ENCODE assay signal across 17 cellular contexts in the genomic region with DNA sequence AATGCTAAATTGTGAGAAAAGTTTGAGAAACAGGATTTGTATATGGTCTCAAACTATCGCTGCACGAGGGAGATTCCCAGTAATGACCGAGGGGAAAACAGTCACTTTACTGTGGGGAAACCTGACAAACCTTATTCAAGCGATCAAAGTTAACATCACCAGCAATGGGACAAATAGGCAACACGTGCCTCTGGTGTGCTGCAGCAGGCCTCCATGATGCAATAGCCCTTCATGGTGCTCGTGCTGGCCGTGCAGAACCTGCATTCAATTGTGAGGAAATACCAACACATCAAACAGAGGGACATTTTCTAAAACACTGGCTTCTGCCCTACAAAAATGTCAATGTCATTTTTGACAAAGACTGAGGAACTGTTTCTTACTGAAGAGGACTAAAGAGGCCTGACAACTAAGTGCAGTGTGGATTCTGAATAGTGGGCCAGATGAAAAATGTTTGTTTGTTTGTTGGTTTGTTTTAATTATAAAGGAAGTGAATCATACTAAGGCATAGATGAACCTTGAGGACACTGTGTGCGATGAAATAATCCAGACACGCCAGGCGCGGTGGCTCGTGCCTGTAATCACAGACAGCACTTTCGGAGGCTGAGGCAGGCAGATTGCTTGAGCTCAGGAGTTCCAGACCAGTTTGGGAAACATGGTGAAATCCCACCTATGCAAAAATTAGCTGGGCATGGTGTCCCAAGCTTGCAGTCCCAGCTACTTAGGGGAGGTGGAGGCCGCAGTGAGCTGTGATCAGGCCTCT.
"Had no signal": no experiment of that assay in that cellular context is flagged by ENCODE, and none has a peak within 500 bp of the region (broad histone marks: within the 10 kb centered on the region; RNA-seq: fewer than 3 reads in every experiment).

No MANE protein-coding gene starts in this region.

- DNase-seq: activated CD4-positive, alpha-beta memory T cell treated with anti-CD3 and anti-CD28 coated beads, Interleukin-2, amount 10 ng/mL, durations not matched to agents 7 days and 5 days; activated CD4-positive, alpha-beta T cell treated with anti-CD3 and anti-CD28 coated beads for 1 hour; activated naive CD4-positive, alpha-beta T cell treated with anti-CD3 and anti-CD28 coated beads for 36 hours; caudate nucleus; cortex of kidney; effector memory CD4-positive, alpha-beta T cell; gastrocnemius medialis; kidney; mucosa of descending colon; naive thymus-derived CD8-positive, alpha-beta T cell; sigmoid colon; stimulated activated CD4-positive, alpha-beta T cell treated with anti-CD3 and anti-CD28 coated beads, Interleukin-2, amount 100 ng/mL, for 24 hours; stimulated activated naive B cell treated with anti-CD40 and anti-IgM and Interleukin-4, amounts not matched to agents 10 μg/mL and 1 μg/mL and 100 μg/mL, for 72 hours; substantia nigra; T-helper 9 cell had no signal

- H3K27me3 ChIP-seq: gastrocnemius medialis, sigmoid colon had no signal

- FAIRE-seq: kidney had no signal

- H3K36me3 ChIP-seq: gastrocnemius medialis, sigmoid colon had no signal

- H3K4me3 Mint-ChIP-seq: activated CD4-positive, alpha-beta memory T cell treated with anti-CD3 and anti-CD28 coated beads, Interleukin-2, amount 10 ng/mL, durations not matched to agents 7 days and 5 days; activated naive CD4-positive, alpha-beta T cell treated with anti-CD3 and anti-CD28 coated beads for 36 hours; activated T-helper 17 cell treated with anti-CD3 and anti-CD28 coated beads, Interleukin-2, amount 50 U/mL, for 72 hours; stimulated activated naive B cell treated with anti-CD40 and anti-IgM and Interleukin-4, amounts not matched to agents 10 μg/mL and 1 μg/mL and 100 μg/mL, for 72 hours had no signal

- H3K9me3 ChIP-seq: gastrocnemius medialis, mucosa of descending colon, sigmoid colon had no signal

- H3K4me3 ChIP-seq: gastrocnemius medialis, mucosa of descending colon, sigmoid colon had no signal

- H3K27ac Mint-ChIP-seq: activated CD4-positive, alpha-beta memory T cell treated with anti-CD3 and anti-CD28 coated beads, Interleukin-2, amount 10 ng/mL, durations not matched to agents 7 days and 5 days; activated naive CD4-positive, alpha-beta T cell treated with anti-CD3 and anti-CD28 coated beads for 36 hours; activated T-helper 17 cell treated with anti-CD3 and anti-CD28 coated beads, Interleukin-2, amount 50 U/mL, for 72 hours; naive thymus-derived CD8-positive, alpha-beta T cell; stimulated activated naive B cell treated with anti-CD40 and anti-IgM and Interleukin-4, amounts not matched to agents 10 μg/mL and 1 μg/mL and 100 μg/mL, for 72 hours had no signal

- H3K9me3 Mint-ChIP-seq: activated CD4-positive, alpha-beta memory T cell treated with anti-CD3 and anti-CD28 coated beads, Interleukin-2, amount 10 ng/mL, durations not matched to agents 7 days and 5 days; activated naive CD4-positive, alpha-beta T cell treated with anti-CD3 and anti-CD28 coated beads for 36 hours; activated T-helper 17 cell treated with anti-CD3 and anti-CD28 coated beads, Interleukin-2, amount 50 U/mL, for 72 hours; naive thymus-derived CD8-positive, alpha-beta T cell; stimulated activated naive B cell treated with anti-CD40 and anti-IgM and Interleukin-4, amounts not matched to agents 10 μg/mL and 1 μg/mL and 100 μg/mL, for 72 hours had no signal

- ATAC-seq: activated T-helper 17 cell treated with anti-CD3 and anti-CD28 coated beads, Interleukin-2, amount 50 U/mL, for 72 hours; gastrocnemius medialis; mucosa of descending colon; naive thymus-derived CD8-positive, alpha-beta T cell; stimulated activated naive B cell treated with anti-CD40 and anti-IgM and Interleukin-4, amounts not matched to agents 10 μg/mL and 1 μg/mL and 100 μg/mL, for 72 hours had no signal

- H3K27ac ChIP-seq: epithelial cell of prostate, gastrocnemius medialis, sigmoid colon had no signal
